Comparison of ENCODE assay signal across 19 cellular contexts in genomic region chr2:149098722-149099121, GRCh38.
A peak's percentile ranks its signal among the peaks of the same experiment; 100 is the strongest.
DNase-seq lines count a peak whose midpoint lies in the region; ATAC-seq, FAIRE-seq and TF ChIP-seq lines count a peak whose summit lies in the region.
"Had no signal": no experiment of that assay in that cellular context is flagged by ENCODE, and none has a peak within 500 bp of the region (broad histone marks: within the 10 kb centered on the region; RNA-seq: fewer than 3 reads in every experiment).

No MANE protein-coding gene starts in this region.

- H3K4me3 Mint-ChIP-seq in HFFc6: no peak overlapping the region
- H3K4me3 Mint-ChIP-seq: activated CD8-positive, alpha-beta T cell treated with anti-CD3 and anti-CD28 coated beads, Interleukin-2, amount 10 ng/mL, durations not matched to agents 7 days and 5 days; natural killer cell had no signal

- TF ChIP-seq CTCF in HFFc6 (IDR thresholded peaks at IDR 0.05) (no peak), gastroesophageal sphincter (IDR thresholded peaks at IDR 0.05) (no peak)

- DNase-seq in A172 (ENCODE audit: low spot score): peak; percentile 97
- peak; percentile 64 for DNase-seq in HFFc6
- peak; percentile 31 for DNase-seq in amniotic epithelial cell (ENCODE audit: low read depth)
- DNase-seq in DMS53 treated with DMSO at 0.1 percent for 48 hours (lab: John Stamatoyannopoulos, UW; ENCODE audit: unreplicated experiment): no peak
- no peak for DNase-seq in H54 (ENCODE audit: insufficient read length, low spot score)
- DNase-seq: activated CD8-positive, alpha-beta T cell treated with anti-CD3 and anti-CD28 coated beads, Interleukin-2, amount 10 ng/mL, durations not matched to agents 7 days and 5 days; activated effector memory CD4-positive, alpha-beta T cell treated with Interleukin-2 at 50 U/mL for 16 hours; DMS79; effector CD8-positive, alpha-beta T cell; Kasumi-1; natural killer cell; NCI-H187 treated with DMSO at 0.1 percent for 48 hours; NCI-H526 treated with DMSO at 0.1 percent for 48 hours; substantia nigra had no signal

- H3K9me3 Mint-ChIP-seq in HFFc6: no peaks in the 10 kb centered on the region; the same call in 1 of the 2 replicates
- H3K9me3 Mint-ChIP-seq: natural killer cell had no signal

- H3K9me3 ChIP-seq in mesodermal cell (ENCODE audit: control insufficient read depth, low read length) (no peaks in the 10 kb centered on the region), gastroesophageal sphincter (no peaks in the 10 kb centered on the region)
- H3K9me3 ChIP-seq: A549 had no signal

- WGBS in mesodermal cell (ENCODE audit: insufficient coverage in 2 of 2), 2 experiments: 100% methylated on average over 1 of the region's 2 CpGs; no CpG with 5 or more reads in 1 of the 2 experiments
- 0 to 91% methylated on average over 2 of the region's 2 CpGs for WGBS in gastroesophageal sphincter (ENCODE audit: low coverage in 1 of 2), 2 donors

- TF ChIP-seq POLR2A in gastroesophageal sphincter (IDR thresholded peaks at IDR 0.05) (no peak), H54 (IDR thresholded peaks at IDR 0.05; ENCODE audit: low read depth, low read length) (no peak)

- no peaks in the 10 kb centered on the region for H3K27me3 Mint-ChIP-seq in HFFc6 (ENCODE audit: insufficient read depth)

- H3K4me3 ChIP-seq in mesodermal cell (ENCODE audit: extremely low read depth, insufficient read depth, low read length, poor library complexity, severe bottlenecking): no peak overlapping the region
- no peak overlapping the region for H3K4me3 ChIP-seq in gastroesophageal sphincter
- H3K4me3 ChIP-seq: A549 had no signal

- H3K4me1 Mint-ChIP-seq in HFFc6 (ENCODE audit: low read depth): peaks cover 90% of the 10 kb centered on the region
- H3K4me1 Mint-ChIP-seq: natural killer cell had no signal

- TF ChIP-seq EP300 in gastroesophageal sphincter (IDR thresholded peaks at IDR 0.05): no peak

- H3K27me3 ChIP-seq in gastroesophageal sphincter: no peaks in the 10 kb centered on the region

- peak overlapping the region; percentile 68 for H3K27ac Mint-ChIP-seq in HFFc6
- H3K27ac Mint-ChIP-seq: activated CD8-positive, alpha-beta T cell treated with anti-CD3 and anti-CD28 coated beads, Interleukin-2, amount 10 ng/mL, durations not matched to agents 7 days and 5 days; natural killer cell had no signal

- FAIRE-seq in H54 (lab: Jason Lieb, UNC): no peak
- FAIRE-seq: A549 had no signal

- no peak for ATAC-seq in GM19455 (IDR thresholded peaks at IDR 0.05; ENCODE audit: unreplicated experiment)
- no peak for ATAC-seq in gastroesophageal sphincter
- ATAC-seq: A549; activated CD8-positive, alpha-beta T cell treated with anti-CD3 and anti-CD28 coated beads, Interleukin-2, amount 10 ng/mL, durations not matched to agents 7 days and 5 days; natural killer cell; Right ventricle myocardium inferior had no signal

- H3K36me3 Mint-ChIP-seq in HFFc6 (ENCODE audit: low read depth): peaks cover 26% of the 10 kb centered on the region
- H3K36me3 Mint-ChIP-seq: natural killer cell had no signal

- no peaks in the 10 kb centered on the region for H3K36me3 ChIP-seq in mesodermal cell (ENCODE audit: control insufficient read depth, insufficient read depth, low read length)
- no peaks in the 10 kb centered on the region for H3K36me3 ChIP-seq in gastroesophageal sphincter

- H3K4me1 ChIP-seq in mesodermal cell (ENCODE audit: control insufficient read depth, insufficient read depth, low read length, poor library complexity, severe bottlenecking) (peaks cover 31% of the 10 kb centered on the region), gastroesophageal sphincter (no peaks in the 10 kb centered on the region)
- H3K4me1 ChIP-seq: A549 had no signal

- H3K27ac ChIP-seq in mesodermal cell (ENCODE audit: low read depth, low read length, severe bottlenecking): peak overlapping the region; percentile 26
- H3K27ac ChIP-seq in gastroesophageal sphincter: no peak overlapping the region
- H3K27ac ChIP-seq: A549 had no signal

Comparison
In these comparisons a context has a peak if more than half of its experiments do, and no peak if none do; other contexts are left out.
1. DNase-seq: peak in A172 (single experiment), HFFc6 (single experiment) and amniotic epithelial cell (single experiment); none in DMS53 treated with DMSO at 0.1 percent for 48 hours (single experiment) and H54 (single experiment).